Comparison of ENCODE assay signal across 1 cellular context in genomic region chr4:177879851-177880250, GRCh38.
TF ChIP-seq lines count a peak whose summit lies in the region.

No MANE protein-coding gene starts in this region.

TF ChIP-seq in H1, 55 proteins besides CTCF, POLR2A, EP300 and RAD21:
- TF ChIP-seq CHD7 (IDR thresholded peaks at IDR 0.05; ENCODE audit: insufficient replicate concordance, low read length) (no peak), CEBPB (IDR thresholded peaks at IDR 0.05; ENCODE audit: low read depth, low read length) (no peak), KDM5A (IDR thresholded peaks at IDR 0.05; ENCODE audit: low read length) (no peak), SAP30 (IDR thresholded peaks at IDR 0.05; ENCODE audit: insufficient read depth, insufficient replicate concordance, low read length) (no peak), NANOG (IDR thresholded peaks at IDR 0.05; ENCODE audit: insufficient read depth, low read depth, low read length, poor library complexity, severe bottlenecking) (no peak), ZNF274 (IDR thresholded peaks at IDR 0.05; ENCODE audit: borderline replicate concordance, extremely low read depth, low read length) (no peak), TEAD4 (IDR thresholded peaks at IDR 0.05; ENCODE audit: low read depth, low read length) (no peak), CBX8 (IDR thresholded peaks at IDR 0.05; ENCODE audit: borderline replicate concordance, low read depth, low read length) (no peak), ATF3 (IDR thresholded peaks at IDR 0.05; ENCODE audit: insufficient read depth, low read depth, low read length) (no peak), TCF12 (IDR thresholded peaks at IDR 0.05; ENCODE audit: low read depth, low read length) (no peak), CHD2 (IDR thresholded peaks at IDR 0.05; ENCODE audit: low read length) (no peak)
